Comparison of ENCODE assay signal across 1 cellular context in genomic region chrX:23782863-23783568, GRCh38.
A peak's percentile ranks its signal among the peaks of the same experiment; 100 is the strongest.
TF ChIP-seq lines count a peak whose summit lies in the region.

TSS of gene SAT1 (plus strand) at chrX:23783173. CDS start at chrX:23783352, 179 bp downstream.

TF ChIP-seq in GM12878, 131 proteins besides CTCF, POLR2A, EP300 and RAD21 (continued from another document and continues in another):
- TF ChIP-seq ZBTB40 (IDR thresholded peaks at IDR 0.05; ENCODE audit: borderline replicate concordance) (peak; percentile 59; the same call in 1 of the 2 replicates), PRDM15 (CRISPR knock-in tag; IDR thresholded peaks at IDR 0.05) (no peak), SMARCA5 (IDR thresholded peaks at IDR 0.05) (no peak), CBX5 (IDR thresholded peaks at IDR 0.05; ENCODE audit: low read depth) (peak; percentile 81; the same call in 1 of the 2 replicates), NR2C1 (IDR thresholded peaks at IDR 0.05) (no peak), MTA3 (IDR thresholded peaks at IDR 0.05; ENCODE audit: borderline replicate concordance, low read length) (no peak), RFX5 (IDR thresholded peaks at IDR 0.05; ENCODE audit: low read depth, low read length) (peak; percentile 49; the same call in 1 of the 2 replicates), CREM (IDR thresholded peaks at IDR 0.05; ENCODE audit: low read depth) (peak; percentile 39; the same call in 1 of the 2 replicates), RUNX3 (IDR thresholded peaks at IDR 0.05; ENCODE audit: low read length) (peak; percentile 26), SREBF1 (IDR thresholded peaks at IDR 0.05; ENCODE audit: low read length) (no peak), SMAD5 (IDR thresholded peaks at IDR 0.05; ENCODE audit: low read depth) (peak; percentile 96), CHD2 (IDR thresholded peaks at IDR 0.05; ENCODE audit: borderline replicate concordance, low read depth, low read length) (no peak), ZZZ3 (IDR thresholded peaks at IDR 0.05; ENCODE audit: control insufficient read depth, insufficient read length, low read depth) (no peak), JUND (IDR thresholded peaks at IDR 0.05; ENCODE audit: low read depth, low read length) (no peak), GATAD2B (conservative IDR thresholded peaks at IDR 0.05; ENCODE audit: low read depth) (no peak; the same call in 1 of the 2 replicates), BMI1 (IDR thresholded peaks at IDR 0.05; ENCODE audit: borderline replicate concordance) (no peak), DPF2 (IDR thresholded peaks at IDR 0.05) (0 out of 2 replicates have a peak, but pooled peaks have one; percentile 33), RELA (IDR thresholded peaks at IDR 0.05; ENCODE audit: borderline replicate concordance, partially characterized antibody) (no peak), SIX5 (IDR thresholded peaks at IDR 0.05; ENCODE audit: low read depth, low read length, severe bottlenecking) (no peak), KLF5 (IDR thresholded peaks at IDR 0.05; ENCODE audit: partially characterized antibody) (peak; percentile 58), IKZF1 (conservative IDR thresholded peaks at IDR 0.05) (peak; percentile 45), PAX5 (IDR thresholded peaks at IDR 0.05; ENCODE audit: borderline replicate concordance, low read depth, low read length) (no peak), NFXL1 (IDR thresholded peaks at IDR 0.05; ENCODE audit: borderline replicate concordance) (no peak), SUPT20H (IDR thresholded peaks at IDR 0.05; ENCODE audit: borderline replicate concordance, control insufficient read depth, low read depth, low read length) (no peak), FOXK2 (IDR thresholded peaks at IDR 0.05) (no peak), KAT2A (conservative IDR thresholded peaks at IDR 0.05; ENCODE audit: control insufficient read depth, low read depth, low read length) (no peak), SP1 (IDR thresholded peaks at IDR 0.05; ENCODE audit: low read depth, low read length) (no peak), USF1 (IDR thresholded peaks at IDR 0.05; ENCODE audit: borderline replicate concordance, extremely low read length, insufficient read depth, low read depth, low read length) (no peak), ESRRA (IDR thresholded peaks at IDR 0.05; ENCODE audit: low read length) (no peak)
- TF ChIP-seq, protein P1, sequence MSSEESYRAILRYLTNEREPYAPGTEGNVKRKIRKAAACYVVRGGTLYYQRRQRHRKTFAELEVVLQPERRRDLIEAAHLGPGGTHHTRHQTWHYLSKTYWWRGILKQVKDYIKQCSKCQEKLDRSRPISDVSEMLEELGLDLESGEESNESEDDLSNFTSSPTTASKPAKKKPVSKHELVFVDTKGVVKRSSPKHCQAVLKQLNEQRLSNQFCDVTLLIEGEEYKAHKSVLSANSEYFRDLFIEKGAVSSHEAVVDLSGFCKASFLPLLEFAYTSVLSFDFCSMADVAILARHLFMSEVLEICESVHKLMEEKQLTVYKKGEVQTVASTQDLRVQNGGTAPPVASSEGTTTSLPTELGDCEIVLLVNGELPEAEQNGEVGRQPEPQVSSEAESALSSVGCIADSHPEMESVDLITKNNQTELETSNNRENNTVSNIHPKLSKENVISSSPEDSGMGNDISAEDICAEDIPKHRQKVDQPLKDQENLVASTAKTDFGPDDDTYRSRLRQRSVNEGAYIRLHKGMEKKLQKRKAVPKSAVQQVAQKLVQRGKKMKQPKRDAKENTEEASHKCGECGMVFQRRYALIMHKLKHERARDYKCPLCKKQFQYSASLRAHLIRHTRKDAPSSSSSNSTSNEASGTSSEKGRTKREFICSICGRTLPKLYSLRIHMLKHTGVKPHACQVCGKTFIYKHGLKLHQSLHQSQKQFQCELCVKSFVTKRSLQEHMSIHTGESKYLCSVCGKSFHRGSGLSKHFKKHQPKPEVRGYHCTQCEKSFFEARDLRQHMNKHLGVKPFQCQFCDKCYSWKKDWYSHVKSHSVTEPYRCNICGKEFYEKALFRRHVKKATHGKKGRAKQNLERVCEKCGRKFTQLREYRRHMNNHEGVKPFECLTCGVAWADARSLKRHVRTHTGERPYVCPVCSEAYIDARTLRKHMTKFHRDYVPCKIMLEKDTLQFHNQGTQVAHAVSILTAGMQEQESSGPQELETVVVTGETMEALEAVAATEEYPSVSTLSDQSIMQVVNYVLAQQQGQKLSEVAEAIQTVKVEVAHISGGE (CRISPR knock-in tag; IDR thresholded peaks at IDR 0.05) = no peak
- TF ChIP-seq, protein P2, sequence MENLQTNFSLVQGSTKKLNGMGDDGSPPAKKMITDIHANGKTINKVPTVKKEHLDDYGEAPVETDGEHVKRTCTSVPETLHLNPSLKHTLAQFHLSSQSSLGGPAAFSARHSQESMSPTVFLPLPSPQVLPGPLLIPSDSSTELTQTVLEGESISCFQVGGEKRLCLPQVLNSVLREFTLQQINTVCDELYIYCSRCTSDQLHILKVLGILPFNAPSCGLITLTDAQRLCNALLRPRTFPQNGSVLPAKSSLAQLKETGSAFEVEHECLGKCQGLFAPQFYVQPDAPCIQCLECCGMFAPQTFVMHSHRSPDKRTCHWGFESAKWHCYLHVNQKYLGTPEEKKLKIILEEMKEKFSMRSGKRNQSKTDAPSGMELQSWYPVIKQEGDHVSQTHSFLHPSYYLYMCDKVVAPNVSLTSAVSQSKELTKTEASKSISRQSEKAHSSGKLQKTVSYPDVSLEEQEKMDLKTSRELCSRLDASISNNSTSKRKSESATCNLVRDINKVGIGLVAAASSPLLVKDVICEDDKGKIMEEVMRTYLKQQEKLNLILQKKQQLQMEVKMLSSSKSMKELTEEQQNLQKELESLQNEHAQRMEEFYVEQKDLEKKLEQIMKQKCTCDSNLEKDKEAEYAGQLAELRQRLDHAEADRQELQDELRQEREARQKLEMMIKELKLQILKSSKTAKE (IDR thresholded peaks at IDR 0.05; ENCODE audit: low read depth, poor library complexity, severe bottlenecking) = no peak
- TF ChIP-seq, protein P3, sequence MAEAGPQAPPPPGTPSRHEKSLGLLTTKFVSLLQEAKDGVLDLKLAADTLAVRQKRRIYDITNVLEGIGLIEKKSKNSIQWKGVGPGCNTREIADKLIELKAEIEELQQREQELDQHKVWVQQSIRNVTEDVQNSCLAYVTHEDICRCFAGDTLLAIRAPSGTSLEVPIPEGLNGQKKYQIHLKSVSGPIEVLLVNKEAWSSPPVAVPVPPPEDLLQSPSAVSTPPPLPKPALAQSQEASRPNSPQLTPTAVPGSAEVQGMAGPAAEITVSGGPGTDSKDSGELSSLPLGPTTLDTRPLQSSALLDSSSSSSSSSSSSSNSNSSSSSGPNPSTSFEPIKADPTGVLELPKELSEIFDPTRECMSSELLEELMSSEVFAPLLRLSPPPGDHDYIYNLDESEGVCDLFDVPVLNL (IDR thresholded peaks at IDR 0.05; ENCODE audit: low read depth, low read length) = 0 out of 2 replicates have a peak, but pooled peaks have one; percentile 45
- TF ChIP-seq, protein P4, sequence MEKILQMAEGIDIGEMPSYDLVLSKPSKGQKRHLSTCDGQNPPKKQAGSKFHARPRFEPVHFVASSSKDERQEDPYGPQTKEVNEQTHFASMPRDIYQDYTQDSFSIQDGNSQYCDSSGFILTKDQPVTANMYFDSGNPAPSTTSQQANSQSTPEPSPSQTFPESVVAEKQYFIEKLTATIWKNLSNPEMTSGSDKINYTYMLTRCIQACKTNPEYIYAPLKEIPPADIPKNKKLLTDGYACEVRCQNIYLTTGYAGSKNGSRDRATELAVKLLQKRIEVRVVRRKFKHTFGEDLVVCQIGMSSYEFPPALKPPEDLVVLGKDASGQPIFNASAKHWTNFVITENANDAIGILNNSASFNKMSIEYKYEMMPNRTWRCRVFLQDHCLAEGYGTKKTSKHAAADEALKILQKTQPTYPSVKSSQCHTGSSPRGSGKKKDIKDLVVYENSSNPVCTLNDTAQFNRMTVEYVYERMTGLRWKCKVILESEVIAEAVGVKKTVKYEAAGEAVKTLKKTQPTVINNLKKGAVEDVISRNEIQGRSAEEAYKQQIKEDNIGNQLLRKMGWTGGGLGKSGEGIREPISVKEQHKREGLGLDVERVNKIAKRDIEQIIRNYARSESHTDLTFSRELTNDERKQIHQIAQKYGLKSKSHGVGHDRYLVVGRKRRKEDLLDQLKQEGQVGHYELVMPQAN (conservative IDR thresholded peaks at IDR 0.05) = no peak; the same call in 1 of the 2 replicates
- TF ChIP-seq, protein P5, sequence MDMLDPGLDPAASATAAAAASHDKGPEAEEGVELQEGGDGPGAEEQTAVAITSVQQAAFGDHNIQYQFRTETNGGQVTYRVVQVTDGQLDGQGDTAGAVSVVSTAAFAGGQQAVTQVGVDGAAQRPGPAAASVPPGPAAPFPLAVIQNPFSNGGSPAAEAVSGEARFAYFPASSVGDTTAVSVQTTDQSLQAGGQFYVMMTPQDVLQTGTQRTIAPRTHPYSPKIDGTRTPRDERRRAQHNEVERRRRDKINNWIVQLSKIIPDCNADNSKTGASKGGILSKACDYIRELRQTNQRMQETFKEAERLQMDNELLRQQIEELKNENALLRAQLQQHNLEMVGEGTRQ (IDR thresholded peaks at IDR 0.05; ENCODE audit: borderline replicate concordance, low read depth, low read length) = no peak
- TF ChIP-seq, protein P6, sequence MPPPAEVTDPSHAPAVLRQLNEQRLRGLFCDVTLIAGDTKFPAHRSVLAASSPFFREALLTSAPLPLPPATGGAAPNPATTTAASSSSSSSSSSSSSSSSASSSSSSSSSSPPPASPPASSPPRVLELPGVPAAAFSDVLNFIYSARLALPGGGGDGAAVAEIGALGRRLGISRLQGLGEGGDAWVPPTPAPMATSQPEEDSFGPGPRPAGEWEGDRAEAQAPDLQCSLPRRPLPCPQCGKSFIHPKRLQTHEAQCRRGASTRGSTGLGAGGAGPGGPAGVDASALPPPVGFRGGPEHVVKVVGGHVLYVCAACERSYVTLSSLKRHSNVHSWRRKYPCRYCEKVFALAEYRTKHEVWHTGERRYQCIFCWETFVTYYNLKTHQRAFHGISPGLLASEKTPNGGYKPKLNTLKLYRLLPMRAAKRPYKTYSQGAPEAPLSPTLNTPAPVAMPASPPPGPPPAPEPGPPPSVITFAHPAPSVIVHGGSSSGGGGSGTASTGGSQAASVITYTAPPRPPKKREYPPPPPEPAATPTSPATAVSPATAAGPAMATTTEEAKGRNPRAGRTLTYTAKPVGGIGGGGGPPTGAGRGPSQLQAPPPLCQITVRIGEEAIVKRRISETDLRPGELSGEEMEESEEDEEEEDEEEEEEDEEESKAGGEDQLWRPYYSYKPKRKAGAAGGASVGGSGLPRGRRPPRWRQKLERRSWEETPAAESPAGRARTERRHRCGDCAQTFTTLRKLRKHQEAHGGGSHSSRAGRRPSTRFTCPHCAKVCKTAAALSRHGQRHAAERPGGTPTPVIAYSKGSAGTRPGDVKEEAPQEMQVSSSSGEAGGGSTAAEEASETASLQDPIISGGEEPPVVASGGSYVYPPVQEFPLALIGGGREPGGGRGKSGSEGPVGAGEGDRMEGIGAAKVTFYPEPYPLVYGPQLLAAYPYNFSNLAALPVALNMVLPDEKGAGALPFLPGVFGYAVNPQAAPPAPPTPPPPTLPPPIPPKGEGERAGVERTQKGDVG (CRISPR knock-in tag; IDR thresholded peaks at IDR 0.05) = no peak
